24 cellular contexts compared by ENCODE assay signal in the genomic region with DNA sequence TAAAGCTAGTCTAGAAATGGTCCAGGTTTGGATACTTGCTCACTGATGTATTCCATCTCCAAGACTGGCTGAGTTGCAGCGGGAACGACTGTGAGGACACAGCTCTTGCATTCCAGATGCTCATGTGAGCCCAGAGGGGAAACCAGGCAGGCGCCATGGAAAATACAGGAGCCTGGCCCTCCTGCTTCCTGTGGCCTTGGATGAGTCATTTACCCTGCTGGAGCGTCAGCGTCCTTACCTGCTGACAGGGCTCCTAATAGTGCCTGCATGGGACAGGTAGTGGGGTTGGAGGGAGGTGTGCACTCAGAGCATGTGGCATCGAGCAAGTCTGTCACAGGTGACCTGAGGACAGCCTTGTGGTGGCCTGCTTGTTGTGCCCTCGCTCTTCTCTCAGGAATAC.
DNase-seq lines count a peak whose midpoint lies in the region; ATAC-seq, FAIRE-seq and TF ChIP-seq lines count a peak whose summit lies in the region.
"Had no signal": no experiment of that assay in that cellular context is flagged by ENCODE, and none has a peak within 500 bp of the region (broad histone marks: within the 10 kb centered on the region; RNA-seq: fewer than 3 reads in every experiment).

No MANE protein-coding gene starts in this region.

- DNase-seq in HepG2 (ENCODE audit: low spot score) (peak; percentile 17), right lobe of liver (no peak), WTC11 (ENCODE audit: low spot score) (no peak), glomerular visceral epithelial cell (ENCODE audit: extremely low spot score) (peak; percentile 32), urothelium cell line (ENCODE audit: low spot score) (peak; percentile 8), anterior cingulate cortex (lab: John Stamatoyannopoulos, UW) (no peak), occipital lobe (lab: John Stamatoyannopoulos, UW) (no peak)
- DNase-seq: activated CD8-positive, alpha-beta T cell treated with anti-CD3 and anti-CD28 coated beads for 36 hours; activated naive CD4-positive, alpha-beta T cell treated with anti-CD3 and anti-CD28 coated beads for 36 hours; activated T-cell treated with anti-CD3 and anti-CD28 coated beads, Interleukin-2, amount 50 U/mL, for 24 hours; C1 segment of cervical spinal cord; DMS 273 treated with DMSO at 0.1 percent for 48 hours; Kasumi-1; NCI-H1105 treated with DMSO at 0.1 percent for 48 hours; NCI-H524 treated with DMSO at 0.1 percent for 48 hours; spleen; stimulated activated CD8-positive, alpha-beta memory T cell treated with anti-CD3 and anti-CD28 coated beads, Interleukin-4, amount 100 ng/mL, for 48 hours; substantia nigra had no signal

- peaks cover 1% of the 10 kb centered on the region for H3K79me2 ChIP-seq in HepG2 (ENCODE audit: insufficient read depth, low read length)

- H3K4me3 ChIP-seq in HepG2 (replicated peaks in 1 of 3; ENCODE audit: insufficient read depth in 1 of 3, low read depth in 2 of 3, low read length in 3 of 3) (no peak overlapping the region), right lobe of liver (no peak overlapping the region)
- H3K4me3 ChIP-seq: A549, ascending aorta, SJSA1, spleen had no signal

- H3K27ac ChIP-seq in HepG2 (ENCODE audit: extremely low read length, insufficient read depth, low read length), result no peak overlapping the region
- no peak overlapping the region for H3K27ac ChIP-seq in right lobe of liver
- H3K27ac ChIP-seq: A549, ascending aorta, SJSA1, spleen had no signal

- CTCF ChIA-PET in HepG2 (lab: Yijun Ruan, JAX; ENCODE audit: low intra/inter-chr PET ratio, low total read pairs) (no interaction called here), WTC11 (lab: Charles Lee) (interaction anchor here (0.5 kb wide), 1 partner anchor 20 kb away, joined by 3 read pairs; no protein-coding TSS in a partner anchor)

- intact Hi-C loops in HepG2 (cut with micrococcal nuclease; ENCODE audit: unreplicated experiment), result no loop called here
- intact Hi-C loops in right lobe of liver (cut with DNase I), result no loop called here

- H3K4me2 ChIP-seq in HepG2 (ENCODE audit: low read depth, low read length), result no peak overlapping the region
- H3K4me2 ChIP-seq: A549 had no signal

- in situ Hi-C loops in HepG2 (cut with HindIII; ENCODE audit: extremely low pct_ligation_motif_present, low pct_unique_long_range_greater_than_20kb), result no loop called here

- WGBS in HepG2 (ENCODE audit: low lambda C conversion rate), result 86% methylated on average over 6 of the region's 7 CpGs
- 90% methylated on average over 5 of the region's 7 CpGs for WGBS in right lobe of liver (ENCODE audit: insufficient coverage, low coverage, low lambda C conversion rate, missing lambda C conversion rate)

- no peak overlapping the region for H2AFZ ChIP-seq in HepG2 (ENCODE audit: low read length)

- peaks cover 23% of the 10 kb centered on the region for H3K36me3 Mint-ChIP-seq in WTC11

- no peak for FAIRE-seq in HepG2 (lab: Jason Lieb, UNC)
- FAIRE-seq in urothelium cell line (lab: Jason Lieb, UNC), result no peak
- FAIRE-seq: A549, keratinocyte had no signal

- no peaks in the 10 kb centered on the region for H3K9me3 Mint-ChIP-seq in WTC11
- H3K9me3 Mint-ChIP-seq: activated CD8-positive, alpha-beta T cell treated with anti-CD3 and anti-CD28 coated beads for 36 hours; activated naive CD4-positive, alpha-beta T cell treated with anti-CD3 and anti-CD28 coated beads for 36 hours; activated T-cell treated with anti-CD3 and anti-CD28 coated beads, Interleukin-2, amount 50 U/mL, for 24 hours; neural crest cell had no signal

- no peak for TF ChIP-seq RAD21 in HepG2 (CRISPR knock-in tag; IDR thresholded peaks at IDR 0.05)

- H3K4me3 Mint-ChIP-seq in WTC11, result no peak overlapping the region
- H3K4me3 Mint-ChIP-seq: activated CD8-positive, alpha-beta T cell treated with anti-CD3 and anti-CD28 coated beads for 36 hours; activated naive CD4-positive, alpha-beta T cell treated with anti-CD3 and anti-CD28 coated beads for 36 hours; activated T-cell treated with anti-CD3 and anti-CD28 coated beads, Interleukin-2, amount 50 U/mL, for 24 hours; neural crest cell had no signal

- H3K27me3 Mint-ChIP-seq in WTC11 (ENCODE audit: low read depth), result no peaks in the 10 kb centered on the region
- H3K27me3 Mint-ChIP-seq: activated CD8-positive, alpha-beta T cell treated with anti-CD3 and anti-CD28 coated beads for 36 hours; activated T-cell treated with anti-CD3 and anti-CD28 coated beads, Interleukin-2, amount 50 U/mL, for 24 hours had no signal

- TF ChIP-seq POLR2A in HepG2 (IDR thresholded peaks at IDR 0.05; ENCODE audit: insufficient read depth in 1 of 2, low read depth in 2 of 2, low read length in 2 of 2) (no peak), right lobe of liver (IDR thresholded peaks at IDR 0.05) (no peak)

- H3K36me3 ChIP-seq in HepG2 (replicated peaks in 1 of 2; ENCODE audit: control insufficient read depth in 1 of 2, insufficient read depth in 2 of 2, low read length in 2 of 2) (peaks cover 14 to 64% of the 10 kb centered on the region in 2 experiments), right lobe of liver (peaks cover 0 to 47% (median 9%) of the 10 kb centered on the region in 4 donors)

- no peaks in the 10 kb centered on the region for H3K9me3 ChIP-seq in HepG2 (ENCODE audit: low read length)
- no peaks in the 10 kb centered on the region for H3K9me3 ChIP-seq in right lobe of liver
- H3K9me3 ChIP-seq: A549, ascending aorta, SJSA1, spleen had no signal

- no peak overlapping the region for H3K9ac ChIP-seq in HepG2 (ENCODE audit: insufficient read depth, low read depth, low read length)

- TF ChIP-seq CTCF in HepG2 (CRISPR knock-in tag; IDR thresholded peaks at IDR 0.05) (no peak), right lobe of liver (IDR thresholded peaks at IDR 0.05) (no peak), WTC11 (IDR thresholded peaks at IDR 0.05) (no peak)

- TF ChIP-seq EP300 in HepG2 (IDR thresholded peaks at IDR 0.05; ENCODE audit: low read depth in 2 of 2, low read length in 2 of 2) (no peak), HepG2 (CRISPR knock-in tag; IDR thresholded peaks at IDR 0.05; ENCODE audit: borderline replicate concordance) (no peak)

- H3K4me1 Mint-ChIP-seq in WTC11, result peaks cover 50% of the 10 kb centered on the region
- H3K4me1 Mint-ChIP-seq: neural crest cell had no signal

- POLR2A ChIA-PET in HepG2 (lab: Yijun Ruan, JAX) (no interaction called here), WTC11 (lab: Charles Lee) (no interaction called here)

- no TSS peak for BruUV-seq in HepG2 (replicated peaks; lab: Mats Ljungman, UMichigan)

- H3K27me3 ChIP-seq in HepG2 (ENCODE audit: control insufficient read depth in 1 of 2, insufficient read depth in 2 of 2, low read length in 2 of 2), result no peaks in the 10 kb centered on the region
- no peaks in the 10 kb centered on the region for H3K27me3 ChIP-seq in right lobe of liver
- H3K27me3 ChIP-seq: ascending aorta, SJSA1, spleen had no signal

- no peaks in the 10 kb centered on the region for H4K20me1 ChIP-seq in HepG2 (ENCODE audit: insufficient read depth, low read length)

- peak overlapping the region; percentile 41; the same call in 1 of the 2 replicates for H3K27ac Mint-ChIP-seq in WTC11
- H3K27ac Mint-ChIP-seq: activated CD8-positive, alpha-beta T cell treated with anti-CD3 and anti-CD28 coated beads for 36 hours; activated naive CD4-positive, alpha-beta T cell treated with anti-CD3 and anti-CD28 coated beads for 36 hours; activated T-cell treated with anti-CD3 and anti-CD28 coated beads, Interleukin-2, amount 50 U/mL, for 24 hours had no signal

- ATAC-seq in HepG2, result no peak
- ATAC-seq in right lobe of liver, result no peak
- peak; percentile 33 for ATAC-seq in WTC11
- no peak for ATAC-seq in GM18861 (IDR thresholded peaks at IDR 0.05; ENCODE audit: unreplicated experiment)
- ATAC-seq: A549; activated CD8-positive, alpha-beta T cell treated with anti-CD3 and anti-CD28 coated beads for 36 hours had no signal

- peaks cover 3% of the 10 kb centered on the region for H3K4me1 ChIP-seq in HepG2 (ENCODE audit: insufficient read depth, low read length)
- H3K4me1 ChIP-seq in right lobe of liver, result peaks cover 0 to 6% (median 2%) of the 10 kb centered on the region in 4 donors
- H3K4me1 ChIP-seq: A549, ascending aorta, spleen had no signal

TF ChIP-seq in HepG2, 621 proteins besides CTCF, POLR2A, EP300 and RAD21 (continues in another document):
- TF ChIP-seq, protein P1, sequence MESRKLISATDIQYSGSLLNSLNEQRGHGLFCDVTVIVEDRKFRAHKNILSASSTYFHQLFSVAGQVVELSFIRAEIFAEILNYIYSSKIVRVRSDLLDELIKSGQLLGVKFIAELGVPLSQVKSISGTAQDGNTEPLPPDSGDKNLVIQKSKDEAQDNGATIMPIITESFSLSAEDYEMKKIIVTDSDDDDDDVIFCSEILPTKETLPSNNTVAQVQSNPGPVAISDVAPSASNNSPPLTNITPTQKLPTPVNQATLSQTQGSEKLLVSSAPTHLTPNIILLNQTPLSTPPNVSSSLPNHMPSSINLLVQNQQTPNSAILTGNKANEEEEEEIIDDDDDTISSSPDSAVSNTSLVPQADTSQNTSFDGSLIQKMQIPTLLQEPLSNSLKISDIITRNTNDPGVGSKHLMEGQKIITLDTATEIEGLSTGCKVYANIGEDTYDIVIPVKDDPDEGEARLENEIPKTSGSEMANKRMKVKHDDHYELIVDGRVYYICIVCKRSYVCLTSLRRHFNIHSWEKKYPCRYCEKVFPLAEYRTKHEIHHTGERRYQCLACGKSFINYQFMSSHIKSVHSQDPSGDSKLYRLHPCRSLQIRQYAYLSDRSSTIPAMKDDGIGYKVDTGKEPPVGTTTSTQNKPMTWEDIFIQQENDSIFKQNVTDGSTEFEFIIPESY (CRISPR knock-in tag; IDR thresholded peaks at IDR 0.05), result peak; percentile 91

TF ChIP-seq in WTC11, 78 proteins besides CTCF, POLR2A, EP300 and RAD21 (continues in another document):
- TF ChIP-seq TEAD4 (CRISPR knock-in tag; IDR thresholded peaks at IDR 0.05) (no peak), OVOL2 (CRISPR knock-in tag; IDR thresholded peaks at IDR 0.05; ENCODE audit: borderline replicate concordance) (no peak), ETV6 (CRISPR knock-in tag; IDR thresholded peaks at IDR 0.05) (no peak), ZNF671 (CRISPR knock-in tag; IDR thresholded peaks at IDR 0.05) (no peak)
- TF ChIP-seq, protein P2, sequence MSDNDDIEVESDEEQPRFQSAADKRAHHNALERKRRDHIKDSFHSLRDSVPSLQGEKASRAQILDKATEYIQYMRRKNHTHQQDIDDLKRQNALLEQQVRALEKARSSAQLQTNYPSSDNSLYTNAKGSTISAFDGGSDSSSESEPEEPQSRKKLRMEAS (CRISPR knock-in tag; IDR thresholded peaks at IDR 0.05), result no peak
- TF ChIP-seq, protein P3, sequence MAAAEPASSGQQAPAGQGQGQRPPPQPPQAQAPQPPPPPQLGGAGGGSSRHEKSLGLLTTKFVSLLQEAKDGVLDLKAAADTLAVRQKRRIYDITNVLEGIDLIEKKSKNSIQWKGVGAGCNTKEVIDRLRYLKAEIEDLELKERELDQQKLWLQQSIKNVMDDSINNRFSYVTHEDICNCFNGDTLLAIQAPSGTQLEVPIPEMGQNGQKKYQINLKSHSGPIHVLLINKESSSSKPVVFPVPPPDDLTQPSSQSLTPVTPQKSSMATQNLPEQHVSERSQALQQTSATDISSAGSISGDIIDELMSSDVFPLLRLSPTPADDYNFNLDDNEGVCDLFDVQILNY (CRISPR knock-in tag; IDR thresholded peaks at IDR 0.05), result no peak

Comparison
In these comparisons a context has a peak if more than half of its experiments do, and no peak if none do; other contexts are left out.
1. DNase-seq: peak in HepG2 (single experiment), glomerular visceral epithelial cell (single experiment) and urothelium cell line (single experiment); none in right lobe of liver (0 of 3), WTC11 (single experiment), anterior cingulate cortex (0 of 58) and occipital lobe (single experiment).